In the genomic region with DNA sequence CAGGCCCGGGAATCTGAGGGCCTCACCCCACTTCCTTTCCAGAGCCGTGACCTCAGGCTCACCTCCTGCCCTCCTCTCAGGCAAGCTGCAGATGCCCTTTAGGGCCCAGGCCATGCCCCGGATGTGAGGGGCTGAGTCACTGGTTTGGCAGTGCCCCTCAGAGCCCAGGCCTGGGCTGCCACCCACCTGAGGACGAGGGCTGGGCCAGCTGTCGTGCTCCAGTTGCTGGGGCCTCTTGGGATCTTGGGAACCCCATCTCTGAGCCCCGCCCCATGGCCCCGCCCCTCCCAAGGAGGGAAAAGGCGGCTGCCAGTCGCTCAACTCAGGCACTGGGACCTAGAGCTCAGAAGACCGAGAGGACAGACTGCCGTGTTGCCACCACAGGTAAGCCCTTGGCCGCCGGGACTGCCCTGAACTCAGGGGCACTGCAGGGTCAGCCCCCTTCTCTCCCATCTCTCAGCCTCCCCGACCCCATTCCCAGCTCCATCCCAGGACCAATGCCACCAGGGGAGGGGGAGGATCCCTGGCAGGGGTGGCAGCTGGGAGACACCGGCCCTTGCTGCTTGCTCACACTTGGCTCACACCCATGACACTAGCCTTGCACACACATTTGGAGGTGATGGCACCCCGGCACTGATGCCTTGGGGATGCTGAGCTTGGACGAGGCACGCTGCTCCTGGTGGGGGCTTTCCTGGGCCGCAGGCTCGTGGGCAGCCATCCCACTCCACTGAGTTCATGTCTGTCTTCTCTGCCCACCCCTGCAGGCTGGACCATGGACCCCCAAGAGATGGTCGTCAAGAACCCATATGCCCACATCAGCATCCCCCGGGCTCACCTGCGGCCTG, we compare ENCODE assay signal across 1 cellular context.
TF ChIP-seq lines count a peak whose summit lies in the region.

CYSRT1 (plus strand) TSS at position 325 of the 845 bp plus-strand sequence; CDS start at position 773, 448 bp downstream.

TF ChIP-seq in WTC11, 78 proteins besides CTCF, POLR2A, EP300 and RAD21 (continued from another document):
- TF ChIP-seq, protein P1, sequence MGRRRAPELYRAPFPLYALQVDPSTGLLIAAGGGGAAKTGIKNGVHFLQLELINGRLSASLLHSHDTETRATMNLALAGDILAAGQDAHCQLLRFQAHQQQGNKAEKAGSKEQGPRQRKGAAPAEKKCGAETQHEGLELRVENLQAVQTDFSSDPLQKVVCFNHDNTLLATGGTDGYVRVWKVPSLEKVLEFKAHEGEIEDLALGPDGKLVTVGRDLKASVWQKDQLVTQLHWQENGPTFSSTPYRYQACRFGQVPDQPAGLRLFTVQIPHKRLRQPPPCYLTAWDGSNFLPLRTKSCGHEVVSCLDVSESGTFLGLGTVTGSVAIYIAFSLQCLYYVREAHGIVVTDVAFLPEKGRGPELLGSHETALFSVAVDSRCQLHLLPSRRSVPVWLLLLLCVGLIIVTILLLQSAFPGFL (CRISPR knock-in tag; IDR thresholded peaks at IDR 0.05; ENCODE audit: borderline replicate concordance), result no peak
- no peak for TF ChIP-seq ZNF671 (CRISPR knock-in tag; IDR thresholded peaks at IDR 0.05)
- TF ChIP-seq, protein P2, sequence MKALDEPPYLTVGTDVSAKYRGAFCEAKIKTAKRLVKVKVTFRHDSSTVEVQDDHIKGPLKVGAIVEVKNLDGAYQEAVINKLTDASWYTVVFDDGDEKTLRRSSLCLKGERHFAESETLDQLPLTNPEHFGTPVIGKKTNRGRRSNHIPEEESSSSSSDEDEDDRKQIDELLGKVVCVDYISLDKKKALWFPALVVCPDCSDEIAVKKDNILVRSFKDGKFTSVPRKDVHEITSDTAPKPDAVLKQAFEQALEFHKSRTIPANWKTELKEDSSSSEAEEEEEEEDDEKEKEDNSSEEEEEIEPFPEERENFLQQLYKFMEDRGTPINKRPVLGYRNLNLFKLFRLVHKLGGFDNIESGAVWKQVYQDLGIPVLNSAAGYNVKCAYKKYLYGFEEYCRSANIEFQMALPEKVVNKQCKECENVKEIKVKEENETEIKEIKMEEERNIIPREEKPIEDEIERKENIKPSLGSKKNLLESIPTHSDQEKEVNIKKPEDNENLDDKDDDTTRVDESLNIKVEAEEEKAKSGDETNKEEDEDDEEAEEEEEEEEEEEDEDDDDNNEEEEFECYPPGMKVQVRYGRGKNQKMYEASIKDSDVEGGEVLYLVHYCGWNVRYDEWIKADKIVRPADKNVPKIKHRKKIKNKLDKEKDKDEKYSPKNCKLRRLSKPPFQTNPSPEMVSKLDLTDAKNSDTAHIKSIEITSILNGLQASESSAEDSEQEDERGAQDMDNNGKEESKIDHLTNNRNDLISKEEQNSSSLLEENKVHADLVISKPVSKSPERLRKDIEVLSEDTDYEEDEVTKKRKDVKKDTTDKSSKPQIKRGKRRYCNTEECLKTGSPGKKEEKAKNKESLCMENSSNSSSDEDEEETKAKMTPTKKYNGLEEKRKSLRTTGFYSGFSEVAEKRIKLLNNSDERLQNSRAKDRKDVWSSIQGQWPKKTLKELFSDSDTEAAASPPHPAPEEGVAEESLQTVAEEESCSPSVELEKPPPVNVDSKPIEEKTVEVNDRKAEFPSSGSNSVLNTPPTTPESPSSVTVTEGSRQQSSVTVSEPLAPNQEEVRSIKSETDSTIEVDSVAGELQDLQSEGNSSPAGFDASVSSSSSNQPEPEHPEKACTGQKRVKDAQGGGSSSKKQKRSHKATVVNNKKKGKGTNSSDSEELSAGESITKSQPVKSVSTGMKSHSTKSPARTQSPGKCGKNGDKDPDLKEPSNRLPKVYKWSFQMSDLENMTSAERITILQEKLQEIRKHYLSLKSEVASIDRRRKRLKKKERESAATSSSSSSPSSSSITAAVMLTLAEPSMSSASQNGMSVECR (CRISPR knock-in tag; IDR thresholded peaks at IDR 0.05; ENCODE audit: borderline replicate concordance), result no peak
- no peak for TF ChIP-seq ELF4 (CRISPR knock-in tag; IDR thresholded peaks at IDR 0.05; ENCODE audit: low read depth)
- TF ChIP-seq, protein P3, sequence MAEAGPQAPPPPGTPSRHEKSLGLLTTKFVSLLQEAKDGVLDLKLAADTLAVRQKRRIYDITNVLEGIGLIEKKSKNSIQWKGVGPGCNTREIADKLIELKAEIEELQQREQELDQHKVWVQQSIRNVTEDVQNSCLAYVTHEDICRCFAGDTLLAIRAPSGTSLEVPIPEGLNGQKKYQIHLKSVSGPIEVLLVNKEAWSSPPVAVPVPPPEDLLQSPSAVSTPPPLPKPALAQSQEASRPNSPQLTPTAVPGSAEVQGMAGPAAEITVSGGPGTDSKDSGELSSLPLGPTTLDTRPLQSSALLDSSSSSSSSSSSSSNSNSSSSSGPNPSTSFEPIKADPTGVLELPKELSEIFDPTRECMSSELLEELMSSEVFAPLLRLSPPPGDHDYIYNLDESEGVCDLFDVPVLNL (CRISPR knock-in tag; IDR thresholded peaks at IDR 0.05; ENCODE audit: borderline replicate concordance, low read depth), result no peak
- no peak for TF ChIP-seq ZNF219 (CRISPR knock-in tag; IDR thresholded peaks at IDR 0.05; ENCODE audit: borderline replicate concordance)
- no peak for TF ChIP-seq NR2C2 (CRISPR knock-in tag; IDR thresholded peaks at IDR 0.05)
- TF ChIP-seq CREB1 (CRISPR knock-in tag; IDR thresholded peaks at IDR 0.05), result no peak
- TF ChIP-seq HMGXB4 (CRISPR knock-in tag; IDR thresholded peaks at IDR 0.05), result no peak
- no peak for TF ChIP-seq RORB (CRISPR knock-in tag; IDR thresholded peaks at IDR 0.05)
- TF ChIP-seq, protein P4, sequence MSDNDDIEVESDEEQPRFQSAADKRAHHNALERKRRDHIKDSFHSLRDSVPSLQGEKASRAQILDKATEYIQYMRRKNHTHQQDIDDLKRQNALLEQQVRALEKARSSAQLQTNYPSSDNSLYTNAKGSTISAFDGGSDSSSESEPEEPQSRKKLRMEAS (CRISPR knock-in tag; IDR thresholded peaks at IDR 0.05), result no peak
